In genomic region chr5:17203329-17204132, GRCh38 we compare ENCODE assay signal across 8 cellular contexts.
DNase-seq lines count a peak whose midpoint lies in the region; ATAC-seq lines count a peak whose summit lies in the region.

No MANE protein-coding gene starts in this region.

- DNase-seq in CD1c-positive myeloid dendritic cell (ENCODE audit: extremely low spot score) (peak; percentile 62), NCI-H510A treated with DMSO at 0.1 percent for 48 hours (lab: John Stamatoyannopoulos, UW) (peak; percentile 83), astrocyte of the hippocampus (ENCODE audit: low read depth, low spot score) (peak; percentile 81), iPS-NIHi11 (ENCODE audit: low spot score) (peak; percentile 66), stromal cell of bone marrow (ENCODE audit: low read depth) (peak; percentile 74)
- no peak for DNase-seq in effector CD4-positive, alpha-beta T cell

- ATAC-seq in GM19035 (IDR thresholded peaks at IDR 0.05; ENCODE audit: unreplicated experiment) (peak; percentile 95), HG03469 (IDR thresholded peaks at IDR 0.05; ENCODE audit: unreplicated experiment) (peak; percentile 82)
